Comparison of ENCODE assay signal across 20 cellular contexts in the genomic region with DNA sequence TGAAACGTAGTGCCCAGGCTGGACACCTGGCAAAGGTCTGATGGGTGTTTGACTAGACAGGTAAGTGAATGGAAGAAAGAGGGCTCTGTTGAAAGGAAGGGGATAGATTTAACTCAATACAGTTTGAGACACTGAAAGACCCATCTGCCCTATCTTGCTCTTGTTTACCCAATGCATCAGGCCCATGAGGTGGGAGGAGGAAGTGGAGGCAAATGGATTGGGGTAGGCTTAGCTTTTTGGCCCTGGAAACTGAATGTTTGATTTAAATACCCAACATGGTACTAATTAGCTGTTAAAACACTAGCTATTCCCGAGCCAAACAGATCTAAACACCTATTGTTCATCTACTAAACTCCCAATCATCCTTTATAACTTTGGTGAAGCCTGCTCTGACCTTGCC. TPM values are rescaled to one million over a fixed set of nuclear protein-coding genes. Genes with fewer than 3 reads are reported as not detected.
DNase-seq lines count a peak whose midpoint lies in the region; ATAC-seq, FAIRE-seq and TF ChIP-seq lines count a peak whose summit lies in the region.
"Had no signal": no experiment of that assay in that cellular context is flagged by ENCODE, and none has a peak within 500 bp of the region (broad histone marks: within the 10 kb centered on the region; RNA-seq: fewer than 3 reads in every experiment).

No MANE protein-coding gene starts in this region.

- CTCF ChIA-PET in K562 (lab: Yijun Ruan, JAX; ENCODE audit: low intra/inter-chr PET ratio): no interaction called here
- CTCF ChIA-PET in activated CD4-positive, alpha-beta memory T cell treated with anti-CD3 and anti-CD28 coated beads, Interleukin-2, amount 10 ng/mL, durations not matched to agents 7 days and 5 days (lab: Charles Lee): interaction anchor here (1.1 to 5.9 kb wide), 2 partner anchors 9 to 57 kb away, joined by 3 to 59 read pairs; no protein-coding TSS in a partner anchor

- intact Hi-C loops in K562 (cut with micrococcal nuclease): no loop called here
- intact Hi-C loops in colonic mucosa (cut with DNase I): no loop called here

- peak overlapping the region; percentile 45 for H2AFZ ChIP-seq in K562 (ENCODE audit: low read depth, low read length)
- H2AFZ ChIP-seq: GM23248 had no signal

- peaks cover 14% of the 10 kb centered on the region for H3K79me2 ChIP-seq in K562 (ENCODE audit: control insufficient read depth, insufficient read depth, low read length)

- H3K27me3 ChIP-seq in K562 (ENCODE audit: control insufficient read depth in 2 of 2, insufficient read depth in 2 of 2, low read length in 2 of 2): no peaks in the 10 kb centered on the region
- H3K27me3 ChIP-seq in subcutaneous abdominal adipose tissue (ENCODE audit: control insufficient read depth in 5 of 5, insufficient read depth in 4 of 5, low read length in 5 of 5): no peaks in the 10 kb centered on the region
- no peaks in the 10 kb centered on the region for H3K27me3 ChIP-seq in colonic mucosa

- no peaks in the 10 kb centered on the region for H3K9me1 ChIP-seq in K562 (ENCODE audit: control insufficient read depth, insufficient read depth, low read length)

- POLR2A ChIA-PET in K562 (lab: Yijun Ruan, JAX): no interaction called here
- POLR2A ChIA-PET in activated CD4-positive, alpha-beta memory T cell treated with anti-CD3 and anti-CD28 coated beads, Interleukin-2, amount 10 ng/mL, durations not matched to agents 7 days and 5 days (lab: Charles Lee): no interaction called here

- no peak overlapping the region for H3K4me2 ChIP-seq in K562 (ENCODE audit: insufficient read depth, low read length)

- no peaks in the 10 kb centered on the region for H4K20me1 ChIP-seq in K562 (replicated peaks; ENCODE audit: control insufficient read depth, insufficient read depth, low read length)

- in situ Hi-C loops in K562 (cut with MboI): no loop called here

- no peaks in the 10 kb centered on the region for H3K9me3 Mint-ChIP-seq in activated naive CD8-positive, alpha-beta T cell treated with anti-CD3 and anti-CD28 coated beads, Interleukin-2, amount 50 U/mL, for 24 hours
- H3K9me3 Mint-ChIP-seq in activated naive CD8-positive, alpha-beta T cell treated with anti-CD3 and anti-CD28 coated beads for 36 hours: no peaks in the 10 kb centered on the region
- H3K9me3 Mint-ChIP-seq in activated CD4-positive, alpha-beta memory T cell treated with anti-CD3 and anti-CD28 coated beads, Interleukin-2, amount 10 ng/mL, durations not matched to agents 7 days and 5 days: no peaks in the 10 kb centered on the region

- H3K27ac Mint-ChIP-seq in activated naive CD8-positive, alpha-beta T cell treated with anti-CD3 and anti-CD28 coated beads, Interleukin-2, amount 50 U/mL, for 24 hours: no peak overlapping the region
- H3K27ac Mint-ChIP-seq in activated naive CD8-positive, alpha-beta T cell treated with anti-CD3 and anti-CD28 coated beads for 36 hours: no peak overlapping the region
- H3K27ac Mint-ChIP-seq in activated CD4-positive, alpha-beta memory T cell treated with anti-CD3 and anti-CD28 coated beads, Interleukin-2, amount 10 ng/mL, durations not matched to agents 7 days and 5 days: no peak overlapping the region

- H3K27ac ChIP-seq in K562 (ENCODE audit: extremely low read depth, low read depth, low read length) (no peak overlapping the region), subcutaneous abdominal adipose tissue (ENCODE audit: low read depth, low read length) (peak overlapping the region; percentile 92), colonic mucosa (no peak overlapping the region)
- H3K27ac ChIP-seq: GM23248, SK-N-MC had no signal

- H3K4me3 Mint-ChIP-seq in activated naive CD8-positive, alpha-beta T cell treated with anti-CD3 and anti-CD28 coated beads, Interleukin-2, amount 50 U/mL, for 24 hours: peak overlapping the region; percentile 2
- no peak overlapping the region for H3K4me3 Mint-ChIP-seq in activated naive CD8-positive, alpha-beta T cell treated with anti-CD3 and anti-CD28 coated beads for 36 hours
- H3K4me3 Mint-ChIP-seq in activated CD4-positive, alpha-beta memory T cell treated with anti-CD3 and anti-CD28 coated beads, Interleukin-2, amount 10 ng/mL, durations not matched to agents 7 days and 5 days: no peak overlapping the region
- H3K4me3 Mint-ChIP-seq: CD4-positive, alpha-beta memory T cell had no signal

- TF ChIP-seq POLR2A in NB4 (IDR thresholded peaks at IDR 0.05; ENCODE audit: extremely low read depth, insufficient read length) (no peak), K562 (conservative IDR thresholded peaks at IDR 0.05) (no peak)

- ATAC-seq in activated naive CD8-positive, alpha-beta T cell treated with anti-CD3 and anti-CD28 coated beads, Interleukin-2, amount 50 U/mL, for 24 hours: no peak
- ATAC-seq in K562: no peak

- H3K27me3 Mint-ChIP-seq in activated naive CD8-positive, alpha-beta T cell treated with anti-CD3 and anti-CD28 coated beads, Interleukin-2, amount 50 U/mL, for 24 hours: peaks cover 2% of the 10 kb centered on the region
- no peaks in the 10 kb centered on the region for H3K27me3 Mint-ChIP-seq in activated naive CD8-positive, alpha-beta T cell treated with anti-CD3 and anti-CD28 coated beads for 36 hours
- H3K27me3 Mint-ChIP-seq in activated CD4-positive, alpha-beta memory T cell treated with anti-CD3 and anti-CD28 coated beads, Interleukin-2, amount 10 ng/mL, durations not matched to agents 7 days and 5 days: peaks cover 4% of the 10 kb centered on the region
- H3K27me3 Mint-ChIP-seq: CD4-positive, alpha-beta memory T cell had no signal

- H3K9me3 ChIP-seq in K562 (replicated peaks; ENCODE audit: control insufficient read depth, insufficient read depth, low read depth, low read length) (no peaks in the 10 kb centered on the region), subcutaneous abdominal adipose tissue (ENCODE audit: control insufficient read depth in 5 of 5, low read length in 5 of 5) (no peaks in the 10 kb centered on the region), colonic mucosa (no peaks in the 10 kb centered on the region)

- H3K4me1 ChIP-seq in K562 (replicated peaks in 1 of 2; ENCODE audit: control insufficient read depth in 2 of 2, insufficient read depth in 2 of 2, low read length in 2 of 2): peaks cover 14 to 22% of the 10 kb centered on the region in 2 experiments
- H3K4me1 ChIP-seq in subcutaneous abdominal adipose tissue (ENCODE audit: control insufficient read depth in 5 of 5, insufficient read depth in 5 of 5, low read length in 5 of 5): peaks cover 5 to 60% (median 55%) of the 10 kb centered on the region in 5 donors
- H3K4me1 ChIP-seq in colonic mucosa: peaks cover 4% of the 10 kb centered on the region

- H3K36me3 ChIP-seq in K562 (ENCODE audit: control insufficient read depth, insufficient read depth, low read length) (no peaks in the 10 kb centered on the region), subcutaneous abdominal adipose tissue (ENCODE audit: control insufficient read depth in 5 of 5, insufficient read depth in 5 of 5, low read length in 5 of 5) (no peaks in the 10 kb centered on the region), colonic mucosa (no peaks in the 10 kb centered on the region)

- TF ChIP-seq EP300 in K562 (IDR thresholded peaks at IDR 0.05; ENCODE audit: low read length): no peak

- H3K4me3 ChIP-seq in NB4 (ENCODE audit: low read depth, low read length) (peak overlapping the region; percentile 37), K562 (no peak overlapping the region), subcutaneous abdominal adipose tissue (ENCODE audit: low read depth in 1 of 5, low read length in 5 of 5) (no peak overlapping the region), colonic mucosa (no peak overlapping the region)
- H3K4me3 ChIP-seq: GM23248, SK-N-MC had no signal

- no peak for DNase-seq in activated naive CD8-positive, alpha-beta T cell treated with anti-CD3 and anti-CD28 coated beads, Interleukin-2, amount 50 U/mL, for 24 hours
- no peak for DNase-seq in activated naive CD8-positive, alpha-beta T cell treated with anti-CD3 and anti-CD28 coated beads for 36 hours
- DNase-seq in NB4 (ENCODE audit: low read depth): peak; percentile 35
- DNase-seq in K562 (ENCODE audit: extremely low read depth in 1 of 4, low spot score in 3 of 4): no peak
- no peak for DNase-seq in AG08395 (ENCODE audit: low spot score)
- no peak for DNase-seq in activated CD4-positive, alpha-beta memory T cell treated with anti-CD3 and anti-CD28 coated beads, Interleukin-2, amount 10 ng/mL, durations not matched to agents 7 days and 5 days
- no peak for DNase-seq in colonic mucosa
- DNase-seq: CD4-positive, alpha-beta memory T cell; DMS153; GM23248; KG1; NCI-H1092 treated with DMSO at 0.1 percent for 48 hours; NCI-H2081; NCI-H2171 treated with DMSO at 0.1 percent for 48 hours; NCI-H446; NCI-H526 treated with DMSO at 0.1 percent for 48 hours; OCI-M1; SHP77 had no signal

- no peak for TF ChIP-seq RAD21 in K562 (CRISPR knock-in tag; conservative IDR thresholded peaks at IDR 0.05 in 1 of 2, IDR thresholded peaks at IDR 0.05 in 1 of 2)

- FAIRE-seq in K562 (lab: Jason Lieb, UNC): no peak

- H3K36me3 Mint-ChIP-seq in activated naive CD8-positive, alpha-beta T cell treated with anti-CD3 and anti-CD28 coated beads, Interleukin-2, amount 50 U/mL, for 24 hours (ENCODE audit: low read depth): no peaks in the 10 kb centered on the region
- no peaks in the 10 kb centered on the region for H3K36me3 Mint-ChIP-seq in activated naive CD8-positive, alpha-beta T cell treated with anti-CD3 and anti-CD28 coated beads for 36 hours
- no peaks in the 10 kb centered on the region for H3K36me3 Mint-ChIP-seq in activated CD4-positive, alpha-beta memory T cell treated with anti-CD3 and anti-CD28 coated beads, Interleukin-2, amount 10 ng/mL, durations not matched to agents 7 days and 5 days (ENCODE audit: low read depth)

- H3K4me1 Mint-ChIP-seq in activated naive CD8-positive, alpha-beta T cell treated with anti-CD3 and anti-CD28 coated beads, Interleukin-2, amount 50 U/mL, for 24 hours: peaks cover 18% of the 10 kb centered on the region
- peaks cover 4% of the 10 kb centered on the region for H3K4me1 Mint-ChIP-seq in activated naive CD8-positive, alpha-beta T cell treated with anti-CD3 and anti-CD28 coated beads for 36 hours
- peaks cover 15% of the 10 kb centered on the region for H3K4me1 Mint-ChIP-seq in activated CD4-positive, alpha-beta memory T cell treated with anti-CD3 and anti-CD28 coated beads, Interleukin-2, amount 10 ng/mL, durations not matched to agents 7 days and 5 days

- no TSS peak for BruUV-seq in K562 (replicated peaks; lab: Mats Ljungman, UMichigan)

- TF ChIP-seq CTCF in NB4 (IDR thresholded peaks at IDR 0.05; ENCODE audit: low read depth, low read length) (no peak), K562 (IDR thresholded peaks at IDR 0.05 in 2 of 3, conservative IDR thresholded peaks at IDR 0.05 in 1 of 3; ENCODE audit: insufficient read depth in 2 of 3, low read depth in 1 of 3, low read length in 3 of 3) (no peak), colonic mucosa (IDR thresholded peaks at IDR 0.05) (no peak)

- H3K9ac ChIP-seq in K562 (ENCODE audit: insufficient read depth in 1 of 2, low read depth in 2 of 2, low read length in 2 of 2) (no peak overlapping the region), subcutaneous abdominal adipose tissue (ENCODE audit: low read length in 5 of 5) (peak overlapping the region in 1 of 5 donors; percentile 35), colonic mucosa (ENCODE audit: low read depth in 2 of 2, low read length in 2 of 2) (no peak overlapping the region)
- H3K9ac ChIP-seq: GM23248 had no signal

- 39% methylated on average over 2 of the region's 2 CpGs for WGBS in K562 (ENCODE audit: insufficient coverage, low coverage, missing lambda C conversion rate)

RNA-seq across cellular contexts. Expression of a gene that starts 3.5 kb away (rescaled TPM):
- total RNA-seq in activated naive CD8-positive, alpha-beta T cell treated with anti-CD3 and anti-CD28 coated beads for 36 hours: 10 to 100 TPM; 16.8 to 17.7 TPM
- total RNA-seq in K562 (2011; cell fraction: chromatin; rRNA removed; ENCODE audit: low replicate concordance): 37.0 and 117 TPM in 2 replicates
- 12.7 and 16.6 TPM in 2 replicates for total RNA-seq in K562 (2011; cell fraction: nucleolus; rRNA removed)
- 46.7 and 79.5 TPM in 2 replicates for total RNA-seq in K562 (2011; cell fraction: nucleoplasm; rRNA removed)
- total RNA-seq in K562 (2014; rRNA removed) (10.5 and 12.3 TPM in 2 replicates), K562 (2014; rRNA removed; fragmentation: Illumina TruSeq; extraction: Trizol) (17.6 and 21.0 TPM in 2 replicates), K562 (2015; rRNA removed; fragmentation: Illumina TruSeq; extraction: Trizol) (15.8 and 17.8 TPM in 2 replicates), K562 (2021) (16.0 TPM in 2 replicates), colonic mucosa (10 to 100 TPM; 12.8 to 13.7 TPM)
- polyA plus RNA-seq in K562 (2011; rRNA removed) (10.2 and 12.4 TPM in 2 replicates), K562 (2014; fragmentation: Illumina TruSeq; extraction: Trizol) (11.0 and 13.8 TPM in 2 replicates), K562 (2014; fragmentation: Nextera tagmentation; extraction: Ambion mirVana) (1 to 10 TPM; 3.1 to 5.2 TPM), K562 (2014; rRNA removed) (9.2 and 9.4 TPM in 2 replicates)
- polyA plus RNA-seq in K562 (2011; cell fraction: cytosol; rRNA removed): 5.0 and 6.4 TPM in 2 replicates
- 10.7 and 13.0 TPM in 2 replicates for polyA plus RNA-seq in K562 (2011; cell fraction: nucleus; rRNA removed)
- polyA plus RNA-seq in K562 (2012): 10.5 and 10.6 TPM in 2 replicates
- polyA minus RNA-seq in K562 (2011; rRNA and poly(A)+ RNA removed): 32.2 and 40.2 TPM in 2 replicates
- 6.5 and 6.9 TPM in 2 replicates for polyA minus RNA-seq in K562 (2011; cell fraction: cytosol; rRNA and poly(A)+ RNA removed)
- 31.5 and 58.0 TPM in 2 replicates for polyA minus RNA-seq in K562 (2011; cell fraction: nucleus; rRNA and poly(A)+ RNA removed)
- total RNA-seq in activated CD4-positive, alpha-beta memory T cell treated with anti-CD3 and anti-CD28 coated beads, Interleukin-2, amount 10 ng/mL, durations not matched to agents 7 days and 5 days: 10 to 100 TPM; 18.2 to 19.9 TPM

RNA-seq across cellular contexts. Expression of a gene that starts 42.9 kb away (rescaled TPM):
- 1 to 10 TPM; 1.6 to 1.9 TPM for total RNA-seq in activated naive CD8-positive, alpha-beta T cell treated with anti-CD3 and anti-CD28 coated beads for 36 hours
- total RNA-seq in K562 (2011; cell fraction: chromatin; rRNA removed; ENCODE audit: low replicate concordance): 1.3 and 3.1 TPM in 2 replicates
- 2.9 and 3.2 TPM in 2 replicates for total RNA-seq in K562 (2011; cell fraction: nucleolus; rRNA removed)
- 4.6 and 4.7 TPM in 2 replicates for total RNA-seq in K562 (2011; cell fraction: nucleoplasm; rRNA removed)
- total RNA-seq in K562 (2014; rRNA removed) (2.0 and 2.5 TPM in 2 replicates), K562 (2014; rRNA removed; fragmentation: Illumina TruSeq; extraction: Trizol) (1.6 and 2.2 TPM in 2 replicates), K562 (2015; rRNA removed; fragmentation: Illumina TruSeq; extraction: Trizol) (1.6 and 1.7 TPM in 2 replicates), K562 (2021) (2.2 TPM in 2 replicates), colonic mucosa (1 to 10 TPM; 3.0 to 5.9 TPM)
- polyA plus RNA-seq in K562 (2011; rRNA removed) (1.8 TPM in 2 replicates), K562 (2014; fragmentation: Illumina TruSeq; extraction: Trizol) (2.3 and 2.4 TPM in 2 replicates), K562 (2014; fragmentation: Nextera tagmentation; extraction: Ambion mirVana) (under 1 TPM; 0.68 to 0.69 TPM), K562 (2014; rRNA removed) (2.2 and 2.8 TPM in 2 replicates)
- 2.0 and 2.3 TPM in 2 replicates for polyA plus RNA-seq in K562 (2011; cell fraction: cytosol; rRNA removed)
- 1.1 and 1.6 TPM in 2 replicates for polyA plus RNA-seq in K562 (2011; cell fraction: nucleus; rRNA removed)
- polyA plus RNA-seq in K562 (2012): 2.6 and 4.4 TPM in 2 replicates
- polyA minus RNA-seq in K562 (2011; rRNA and poly(A)+ RNA removed): 1.6 and 2.0 TPM in 2 replicates
- polyA minus RNA-seq in K562 (2011; cell fraction: cytosol; rRNA and poly(A)+ RNA removed): 0.55 and 2.0 TPM in 2 replicates
- 0.33 and 0.67 TPM in 2 replicates for polyA minus RNA-seq in K562 (2011; cell fraction: nucleus; rRNA and poly(A)+ RNA removed)
- 1 to 10 TPM; 1.4 to 1.5 TPM for total RNA-seq in activated CD4-positive, alpha-beta memory T cell treated with anti-CD3 and anti-CD28 coated beads, Interleukin-2, amount 10 ng/mL, durations not matched to agents 7 days and 5 days
